In genomic region chr1:204149635-204150565, GRCh38 we compare ENCODE assay signal across 11 cellular contexts. TPM values are rescaled to one million over a fixed set of nuclear protein-coding genes. Genes with fewer than 3 reads are reported as not detected.
DNase-seq lines count a peak whose midpoint lies in the region; ATAC-seq and TF ChIP-seq lines count a peak whose summit lies in the region.
"Had no signal": no experiment of that assay in that cellular context is flagged by ENCODE, and none has a peak within 500 bp of the region (broad histone marks: within the 10 kb centered on the region; RNA-seq: fewer than 3 reads in every experiment).

No MANE protein-coding gene starts in this region.

- H3K27me3 ChIP-seq in thyroid gland: no peaks in the 10 kb centered on the region

- H3K4me1 Mint-ChIP-seq in activated T-cell treated with anti-CD3 and anti-CD28 coated beads, Interleukin-2, amount 50 U/mL, for 4 hours (ENCODE audit: low read depth): peaks cover 2% of the 10 kb centered on the region
- H3K4me1 Mint-ChIP-seq in activated T-cell treated with anti-CD3 and anti-CD28 coated beads, Interleukin-2, amount 50 U/mL, for 72 hours (ENCODE audit: low read depth): no peaks in the 10 kb centered on the region
- H3K4me1 Mint-ChIP-seq in brain (peaks cover 42% of the 10 kb centered on the region), memory B cell (peaks cover 2% of the 10 kb centered on the region)

- WGBS in thyroid gland, 2 donors: 83 to 92% methylated on average over 6 to 16 of the region's 16 CpGs

- no peak overlapping the region for H3K4me3 ChIP-seq in thyroid gland (replicated peaks in 1 of 3)

- intact Hi-C loops in thyroid gland (cut with DNase I) (loop anchor here (10.0 kb wide), 1 partner anchor 355 kb away; the partner anchor contains the start of genes ZBED6 and ZC3H11A), left colon (cut with DNase I, micrococcal nuclease) (no loop called here)

- H3K9me3 Mint-ChIP-seq in activated T-cell treated with anti-CD3 and anti-CD28 coated beads, Interleukin-2, amount 50 U/mL, for 4 hours: no peaks in the 10 kb centered on the region
- H3K9me3 Mint-ChIP-seq in activated T-cell treated with anti-CD3 and anti-CD28 coated beads, Interleukin-2, amount 50 U/mL, for 72 hours: no peaks in the 10 kb centered on the region
- H3K9me3 Mint-ChIP-seq in brain (no peaks in the 10 kb centered on the region), memory B cell (no peaks in the 10 kb centered on the region)

- no peaks in the 10 kb centered on the region for H3K9me3 ChIP-seq in thyroid gland

- H3K4me1 ChIP-seq in thyroid gland: peaks cover 13 to 20% of the 10 kb centered on the region in 2 donors

- H3K27ac Mint-ChIP-seq in activated T-cell treated with anti-CD3 and anti-CD28 coated beads, Interleukin-2, amount 50 U/mL, for 72 hours: no peak overlapping the region
- H3K27ac Mint-ChIP-seq in brain (peak overlapping the region in 3 of 5 experiments; percentile 36 to 81 (median 51)), memory B cell (no peak overlapping the region)

- DNase-seq in activated T-cell treated with anti-CD3 and anti-CD28 coated beads, Interleukin-2, amount 50 U/mL, for 4 hours: no peak
- no peak for DNase-seq in activated T-cell treated with anti-CD3 and anti-CD28 coated beads, Interleukin-2, amount 50 U/mL, for 72 hours
- DNase-seq in memory B cell (ENCODE audit: low spot score in 2 of 2): no peak
- peak; percentile 39 to 54 for DNase-seq in thyroid gland
- DNase-seq in left colon: no peak
- DNase-seq in NCI-H2227 treated with DMSO at 0.1 percent for 48 hours (lab: John Stamatoyannopoulos, UW): no peak
- DNase-seq in GM19240 (ENCODE audit: insufficient read length, low spot score): no peak
- DNase-seq: activated CD4-positive, alpha-beta T cell treated with anti-CD3 and anti-CD28 coated beads, Interleukin-2, amount 50 U/mL, for 48 hours; NCI-H2171 had no signal

- TF ChIP-seq CTCF in brain (conservative IDR thresholded peaks at IDR 0.05) (no peak), thyroid gland (IDR thresholded peaks at IDR 0.05) (no peak)

- peak overlapping the region; percentile 64 for H3K4me3 Mint-ChIP-seq in activated T-cell treated with anti-CD3 and anti-CD28 coated beads, Interleukin-2, amount 50 U/mL, for 4 hours
- H3K4me3 Mint-ChIP-seq in activated T-cell treated with anti-CD3 and anti-CD28 coated beads, Interleukin-2, amount 50 U/mL, for 72 hours: peak overlapping the region in 1 of 2 donors; percentile 76
- H3K4me3 Mint-ChIP-seq in brain (peak overlapping the region; percentile 77 to 82 (median 79)), memory B cell (peak overlapping the region; percentile 34)

- TF ChIP-seq POLR2A in thyroid gland (IDR thresholded peaks at IDR 0.05): no peak

- H3K27me3 Mint-ChIP-seq in activated T-cell treated with anti-CD3 and anti-CD28 coated beads, Interleukin-2, amount 50 U/mL, for 4 hours (ENCODE audit: low read depth): no peaks in the 10 kb centered on the region
- peaks cover 6% of the 10 kb centered on the region for H3K27me3 Mint-ChIP-seq in activated T-cell treated with anti-CD3 and anti-CD28 coated beads, Interleukin-2, amount 50 U/mL, for 72 hours (ENCODE audit: low read depth)
- H3K27me3 Mint-ChIP-seq in brain (peaks cover 22% of the 10 kb centered on the region), memory B cell (peaks cover 17% of the 10 kb centered on the region)

- no peaks in the 10 kb centered on the region for H3K36me3 Mint-ChIP-seq in activated T-cell treated with anti-CD3 and anti-CD28 coated beads, Interleukin-2, amount 50 U/mL, for 4 hours (ENCODE audit: insufficient read depth)
- H3K36me3 Mint-ChIP-seq in activated T-cell treated with anti-CD3 and anti-CD28 coated beads, Interleukin-2, amount 50 U/mL, for 72 hours (ENCODE audit: insufficient read depth in 2 of 2): no peaks in the 10 kb centered on the region
- H3K36me3 Mint-ChIP-seq in brain: peaks cover 5% of the 10 kb centered on the region
- H3K36me3 Mint-ChIP-seq in memory B cell: no peaks in the 10 kb centered on the region

- ATAC-seq in activated T-cell treated with anti-CD3 and anti-CD28 coated beads, Interleukin-2, amount 50 U/mL, for 4 hours: no peak
- no peak for ATAC-seq in activated T-cell treated with anti-CD3 and anti-CD28 coated beads, Interleukin-2, amount 50 U/mL, for 72 hours (replicated peaks in 1 of 2)
- ATAC-seq in memory B cell (ENCODE audit: low read depth): no peak
- ATAC-seq in left colon: no peak

- H3K36me3 ChIP-seq in thyroid gland: no peaks in the 10 kb centered on the region

- peak overlapping the region in 1 of 3 donors; percentile 35 for H3K27ac ChIP-seq in thyroid gland

RNA-seq across cellular contexts. Expression of gene ETNK2, which starts 1.9 kb away (rescaled TPM):
- total RNA-seq in activated T-cell treated with anti-CD3 and anti-CD28 coated beads, Interleukin-2, amount 50 U/mL, for 4 hours: 1 to 10 TPM in 1 of 3 donors, under 1 TPM in 2; 0.79 to 1.2 (median 0.99) TPM
- total RNA-seq in activated T-cell treated with anti-CD3 and anti-CD28 coated beads, Interleukin-2, amount 50 U/mL, for 72 hours: 1 to 10 TPM; 1.7 TPM
- polyA plus RNA-seq in brain (ENCODE audit: insufficient read depth, low read depth, low replicate concordance): 27.1 TPM
- total RNA-seq in thyroid gland (10 to 100 TPM; 16.1 to 22.5 (median 21.0) TPM), left colon (1 to 10 TPM; 1.6 to 1.7 TPM)

RNA-seq across cellular contexts. Expression of gene REN, which starts 16.2 kb away (rescaled TPM):
- not detected for total RNA-seq in activated T-cell treated with anti-CD3 and anti-CD28 coated beads, Interleukin-2, amount 50 U/mL, for 4 hours
- not detected for total RNA-seq in activated T-cell treated with anti-CD3 and anti-CD28 coated beads, Interleukin-2, amount 50 U/mL, for 72 hours
- polyA plus RNA-seq in brain (ENCODE audit: insufficient read depth, low read depth, low replicate concordance): 0.31 TPM
- total RNA-seq in thyroid gland (not detected), left colon (under 1 TPM; 0.18 to 0.59 TPM)
- total RNA-seq: LHCN-M2 had no signal

RNA-seq across cellular contexts. Expression of gene KISS1, which starts 46.4 kb away (rescaled TPM):
- not detected for total RNA-seq in activated T-cell treated with anti-CD3 and anti-CD28 coated beads, Interleukin-2, amount 50 U/mL, for 4 hours
- total RNA-seq in activated T-cell treated with anti-CD3 and anti-CD28 coated beads, Interleukin-2, amount 50 U/mL, for 72 hours: not detected
- polyA plus RNA-seq in brain (ENCODE audit: insufficient read depth, low read depth, low replicate concordance): 0.76 TPM
- total RNA-seq in thyroid gland: not detected
- total RNA-seq in left colon: under 1 TPM in 1 of 2 donors, not detected in 1; 0.49 TPM
- total RNA-seq: LHCN-M2 had no signal

Comparison
In these comparisons a context has a peak if more than half of its experiments do, and no peak if none do; other contexts are left out.
1. DNase-seq: peak in thyroid gland (2 of 2); none in activated T-cell treated with anti-CD3 and anti-CD28 coated beads, Interleukin-2, amount 50 U/mL, for 4 hours (single experiment), activated T-cell treated with anti-CD3 and anti-CD28 coated beads, Interleukin-2, amount 50 U/mL, for 72 hours (0 of 2), memory B cell (0 of 2), left colon (0 of 2), NCI-H2227 treated with DMSO at 0.1 percent for 48 hours (single experiment) and GM19240 (single experiment).
2. H3K27ac Mint-ChIP-seq: peak in brain (3 of 5); none in activated T-cell treated with anti-CD3 and anti-CD28 coated beads, Interleukin-2, amount 50 U/mL, for 72 hours (single experiment) and memory B cell (single experiment).
3. RNA of gene ETNK2, which starts 1.9 kb away (total RNA-seq): 16.1 to 22.5 TPM in thyroid gland; 1.6 to 1.7 TPM in left colon, 1.7 TPM in activated T-cell treated with anti-CD3 and anti-CD28 coated beads, Interleukin-2, amount 50 U/mL, for 72 hours and 0.79 to 1.2 TPM in activated T-cell treated with anti-CD3 and anti-CD28 coated beads, Interleukin-2, amount 50 U/mL, for 4 hours; every median in the first group is over 4 times any median in the second.